14 cellular contexts compared by ENCODE assay signal in genomic region chr5:90096415-90097081, GRCh38.
DNase-seq lines count a peak whose midpoint lies in the region; ATAC-seq and TF ChIP-seq lines count a peak whose summit lies in the region.
"Had no signal": no experiment of that assay in that cellular context is flagged by ENCODE, and none has a peak within 500 bp of the region (broad histone marks: within the 10 kb centered on the region; RNA-seq: fewer than 3 reads in every experiment).

No MANE protein-coding gene starts in this region.

- intact Hi-C loops in spleen (cut with DNase I; ENCODE audit: low total_unique reads): no loop called here

- H3K4me2 ChIP-seq in GM23338: no peak overlapping the region
- peak overlapping the region; percentile 24 for H3K4me2 ChIP-seq in osteoblast (ENCODE audit: insufficient read depth, low read length)

- H3K36me3 Mint-ChIP-seq in GM23338 (ENCODE audit: low read depth): no peaks in the 10 kb centered on the region
- no peaks in the 10 kb centered on the region for H3K36me3 Mint-ChIP-seq in endodermal cell (ENCODE audit: low read depth)

- H3K9me3 Mint-ChIP-seq in GM23338 (no peaks in the 10 kb centered on the region), endodermal cell (no peaks in the 10 kb centered on the region)
- H3K9me3 Mint-ChIP-seq: T-helper 1 cell treated with Interleukin-12 subunit alpha and Interleukin-12 subunit beta and Interleukin-4 antibody, amounts not matched to agents 30 μg/mL and 1 μg/mL, for 36 hours had no signal

- H3K27me3 ChIP-seq in GM23338 (ENCODE audit: insufficient read depth): no peaks in the 10 kb centered on the region
- H3K27me3 ChIP-seq in NT2/D1 (ENCODE audit: insufficient read depth, insufficient read length): no peaks in the 10 kb centered on the region
- no peaks in the 10 kb centered on the region for H3K27me3 ChIP-seq in endodermal cell (ENCODE audit: control insufficient read depth, insufficient read depth, low read length, poor library complexity, severe bottlenecking)
- H3K27me3 ChIP-seq in osteoblast (ENCODE audit: insufficient read depth, low read length): no peaks in the 10 kb centered on the region
- H3K27me3 ChIP-seq in spleen (replicated peaks in 1 of 7): no peaks in the 10 kb centered on the region
- H3K27me3 ChIP-seq: thyroid gland had no signal

- TF ChIP-seq POLR2A in spleen (IDR thresholded peaks at IDR 0.05): no peak

- H3K4me3 Mint-ChIP-seq in GM23338: no peak overlapping the region
- H3K4me3 Mint-ChIP-seq in endodermal cell: no peak overlapping the region
- H3K4me3 Mint-ChIP-seq: effector memory CD8-positive, alpha-beta T cell; T-helper 1 cell treated with Interleukin-12 subunit alpha and Interleukin-12 subunit beta and Interleukin-4 antibody, amounts not matched to agents 30 μg/mL and 1 μg/mL, for 36 hours had no signal

- no peaks in the 10 kb centered on the region for H3K4me1 ChIP-seq in GM23338 (ENCODE audit: insufficient read depth)
- no peaks in the 10 kb centered on the region for H3K4me1 ChIP-seq in NT2/D1 (ENCODE audit: insufficient read depth, insufficient read length)
- peaks cover 3% of the 10 kb centered on the region for H3K4me1 ChIP-seq in endodermal cell (ENCODE audit: control insufficient read depth, insufficient read depth, low read length)
- H3K4me1 ChIP-seq in osteoblast (ENCODE audit: insufficient read depth, low read length): peaks cover 8% of the 10 kb centered on the region
- H3K4me1 ChIP-seq in spleen: no peaks in the 10 kb centered on the region
- H3K4me1 ChIP-seq: thyroid gland had no signal

- ATAC-seq in GM23338: no peak
- ATAC-seq in GM19463 (IDR thresholded peaks at IDR 0.05; ENCODE audit: unreplicated experiment): no peak
- ATAC-seq: effector memory CD8-positive, alpha-beta T cell had no signal

- H3K4me3 ChIP-seq in GM23338: no peak overlapping the region
- no peak overlapping the region for H3K4me3 ChIP-seq in NT2/D1 (ENCODE audit: insufficient read length, low read depth)
- no peak overlapping the region for H3K4me3 ChIP-seq in endodermal cell (ENCODE audit: low read length)
- H3K4me3 ChIP-seq in osteoblast (ENCODE audit: insufficient read depth, low read length): no peak overlapping the region
- no peak overlapping the region for H3K4me3 ChIP-seq in spleen
- H3K4me3 ChIP-seq: lung, thyroid gland had no signal

- H4K20me1 ChIP-seq in GM23338 (replicated peaks; ENCODE audit: insufficient read depth): no peaks in the 10 kb centered on the region
- H4K20me1 ChIP-seq in osteoblast (ENCODE audit: insufficient read depth, low read length): no peaks in the 10 kb centered on the region

- DNase-seq in GM23338 (ENCODE audit: low spot score) (peak; percentile 27), NT2/D1 (ENCODE audit: low read depth, low spot score) (peak; percentile 6), endodermal cell (peak; percentile 71), osteoblast (ENCODE audit: insufficient read length, low spot score, missing footprints) (peak; percentile 83), spleen (no peak), activated gamma-delta T cell (lab: John Stamatoyannopoulos, UW) (no peak), NCI-H510A (lab: John Stamatoyannopoulos, UW) (no peak)
- DNase-seq: effector memory CD8-positive, alpha-beta T cell; NCI-H2171 treated with DMSO at 0.1 percent for 48 hours; stimulated activated CD4-positive, alpha-beta T cell treated with anti-CD3 and anti-CD28 coated beads, Interleukin-15, amount 100 ng/mL, for 24 hours; thyroid gland had no signal

- no peaks in the 10 kb centered on the region for H3F3A ChIP-seq in GM23338 (replicated peaks; ENCODE audit: low read depth)

- H3K9me3 ChIP-seq in NT2/D1 (ENCODE audit: insufficient read depth, low read length): no peaks in the 10 kb centered on the region
- no peaks in the 10 kb centered on the region for H3K9me3 ChIP-seq in endodermal cell (ENCODE audit: control insufficient read depth, low read length)
- no peaks in the 10 kb centered on the region for H3K9me3 ChIP-seq in osteoblast (ENCODE audit: low read depth, low read length)
- no peaks in the 10 kb centered on the region for H3K9me3 ChIP-seq in spleen
- H3K9me3 ChIP-seq: thyroid gland had no signal

- H3K9me2 ChIP-seq in GM23338 (ENCODE audit: insufficient read depth): no peaks in the 10 kb centered on the region

- no peak for TF ChIP-seq CTCF in GM23338 (conservative IDR thresholded peaks at IDR 0.05; ENCODE audit: low read depth in 2 of 2)
- no peak for TF ChIP-seq CTCF in endodermal cell (conservative IDR thresholded peaks at IDR 0.05)
- no peak for TF ChIP-seq CTCF in osteoblast (IDR thresholded peaks at IDR 0.05; ENCODE audit: extremely low read depth, low read depth, low read length)
- TF ChIP-seq CTCF in spleen (IDR thresholded peaks at IDR 0.05 in 8 of 11, conservative IDR thresholded peaks at IDR 0.05 in 3 of 11): no peak

- H2AFZ ChIP-seq in GM23338 (no peak overlapping the region), osteoblast (ENCODE audit: low read length) (no peak overlapping the region)

- H3K9ac ChIP-seq in NT2/D1 (ENCODE audit: insufficient read length, low read depth) (no peak overlapping the region), endodermal cell (ENCODE audit: extremely low read depth, low read length, poor library complexity, severe bottlenecking) (no peak overlapping the region)

- H3K36me3 ChIP-seq in GM23338 (ENCODE audit: insufficient read depth) (no peaks in the 10 kb centered on the region), NT2/D1 (ENCODE audit: insufficient read depth, insufficient read length, low read length) (no peaks in the 10 kb centered on the region), endodermal cell (ENCODE audit: control insufficient read depth, insufficient read depth, low read length) (no peaks in the 10 kb centered on the region), osteoblast (ENCODE audit: insufficient read depth, low read length) (no peaks in the 10 kb centered on the region), spleen (no peaks in the 10 kb centered on the region)
- H3K36me3 ChIP-seq: thyroid gland had no signal

- WGBS in endodermal cell (ENCODE audit: insufficient coverage in 1 of 2, insufficient read length in 1 of 2), 2 experiments: 77 to 85% methylated on average over 6 of the region's 6 CpGs
- WGBS in spleen, 5 donors: 78 to 95% (median 90%) methylated on average over 6 of the region's 6 CpGs

- no peak overlapping the region for H3K27ac ChIP-seq in GM23338 (ENCODE audit: low read depth)
- no peak overlapping the region for H3K27ac ChIP-seq in endodermal cell (ENCODE audit: low read depth, low read length)
- peak overlapping the region; percentile 5 for H3K27ac ChIP-seq in osteoblast (ENCODE audit: low read depth, low read length)
- no peak overlapping the region for H3K27ac ChIP-seq in spleen
- H3K27ac ChIP-seq: thyroid gland had no signal

- no peaks in the 10 kb centered on the region for H3K79me2 ChIP-seq in GM23338 (replicated peaks; ENCODE audit: insufficient read depth)
- no peaks in the 10 kb centered on the region for H3K79me2 ChIP-seq in osteoblast (ENCODE audit: insufficient read depth, low read length)

- H3K4me1 Mint-ChIP-seq in GM23338 (no peaks in the 10 kb centered on the region), endodermal cell (peaks cover 6% of the 10 kb centered on the region)

- H3K27ac Mint-ChIP-seq in GM23338 (peak overlapping the region; percentile 83), endodermal cell (peak overlapping the region; percentile 39)
- H3K27ac Mint-ChIP-seq: effector memory CD8-positive, alpha-beta T cell; T-helper 1 cell treated with Interleukin-12 subunit alpha and Interleukin-12 subunit beta and Interleukin-4 antibody, amounts not matched to agents 30 μg/mL and 1 μg/mL, for 36 hours had no signal

- H3K27me3 Mint-ChIP-seq in GM23338 (ENCODE audit: insufficient read depth, low read depth, poor library complexity): no peaks in the 10 kb centered on the region
- no peaks in the 10 kb centered on the region for H3K27me3 Mint-ChIP-seq in endodermal cell (ENCODE audit: insufficient read depth)
- H3K27me3 Mint-ChIP-seq: effector memory CD8-positive, alpha-beta T cell had no signal

TF ChIP-seq in GM23338, 12 proteins besides CTCF, POLR2A, EP300 and RAD21 (continues in another document):
- TF ChIP-seq ZNF331 (CRISPR knock-in tag; IDR thresholded peaks at IDR 0.05; ENCODE audit: low read depth): no peak
- TF ChIP-seq REST (IDR thresholded peaks at IDR 0.05; ENCODE audit: unreplicated experiment): no peak
- TF ChIP-seq CREB1 (CRISPR knock-in tag; IDR thresholded peaks at IDR 0.05; ENCODE audit: low read depth): no peak

Comparison
In these comparisons a context has a peak if more than half of its experiments do, and no peak if none do; other contexts are left out.
1. DNase-seq: peak in GM23338 (single experiment), NT2/D1 (single experiment), endodermal cell (single experiment) and osteoblast (single experiment); none in spleen (single experiment), activated gamma-delta T cell (single experiment) and NCI-H510A (single experiment).